14 cellular contexts compared by ENCODE assay signal in genomic region chr4:68568535-68568934, GRCh38. TPM values are rescaled to one million over a fixed set of nuclear protein-coding genes. Genes with fewer than 3 reads are reported as not detected.
"Had no signal": no experiment of that assay in that cellular context is flagged by ENCODE, and none has a peak within 500 bp of the region (broad histone marks: within the 10 kb centered on the region; RNA-seq: fewer than 3 reads in every experiment).

No MANE protein-coding gene starts in this region.

RNA-seq across cellular contexts. Expression of gene UGT2B17, which starts 7.6 kb away (rescaled TPM):
- total RNA-seq: activated CD4-positive, alpha-beta memory T cell treated with anti-CD3 and anti-CD28 coated beads, Interleukin-2, amount 10 ng/mL, durations not matched to agents 7 days and 5 days; activated CD4-positive, alpha-beta T cell treated with anti-CD3 and anti-CD28 coated beads for 36 hours; activated CD4-positive, alpha-beta T cell treated with anti-CD3 and anti-CD28 coated beads, Interleukin-2, amount 10 ng/mL, durations not matched to agents 7 days and 5 days; activated CD8-positive, alpha-beta memory T cell treated with anti-CD3 and anti-CD28 coated beads, Interleukin-2, amount 10 ng/mL, durations not matched to agents 7 days and 5 days; activated CD8-positive, alpha-beta T cell treated with anti-CD3 and anti-CD28 coated beads, Interleukin-2, amount 10 ng/mL, durations not matched to agents 7 days and 5 days; activated naive CD8-positive, alpha-beta T cell treated with anti-CD3 and anti-CD28 coated beads, Interleukin-2, amount 10 ng/mL, durations not matched to agents 7 days and 5 days; activated T-helper 2 cell treated with anti-CD3 and anti-CD28 coated beads, Interferon-gamma antibody, Interleukin-2, Interleukin-4, amounts not matched to agents 10 μg/mL and 5 μg/mL and 100 μg/mL, durations not matched to agents 14 hours and 24 hours and 36 hours; ascending aorta; bronchial epithelial cell; cardiac muscle cell; T-helper 1 cell treated with Interleukin-12 subunit alpha and Interleukin-12 subunit beta and Interleukin-4 antibody, amounts not matched to agents 30 ng/mL and 1 ng/mL, for 36 hours; T-helper 17 cell; T-helper 2 cell treated with Interferon-gamma antibody and Interleukin-4, amounts not matched to agents 100 ng/mL and 5 ng/mL, for 36 hours; WTC11 had no signal
- polyA plus RNA-seq: cardiac muscle cell had no signal
